In genomic region chr4:18202510-18202909, GRCh38 we compare ENCODE assay signal across 16 cellular contexts.
DNase-seq lines count a peak whose midpoint lies in the region; ATAC-seq lines count a peak whose summit lies in the region.
"Had no signal": no experiment of that assay in that cellular context is flagged by ENCODE, and none has a peak within 500 bp of the region (broad histone marks: within the 10 kb centered on the region; RNA-seq: fewer than 3 reads in every experiment).

No MANE protein-coding gene starts in this region.

- DNase-seq in D341Med (ENCODE audit: low spot score) (peak; percentile 63), G401 (ENCODE audit: low spot score) (peak; percentile 21), NCI-H2171 treated with DMSO at 0.1 percent for 48 hours (lab: John Stamatoyannopoulos, UW) (peak; percentile 89), NCI-H69 (lab: John Stamatoyannopoulos, UW) (peak; percentile 29), iPS-NIHi11 (ENCODE audit: low spot score) (no peak), medulla oblongata (ENCODE audit: extremely low spot score) (no peak)
- DNase-seq: 8988T; AML-193; Caco-2; CD8-positive, alpha-beta memory T cell; DMS153; DMS79 treated with DMSO at 0.1 percent for 48 hours; EL; GDM1 had no signal

- in situ Hi-C loops in G401 (cut with HindIII; ENCODE audit: low sequenced_read_pairs), result no loop called here

- ATAC-seq in GM18873 (IDR thresholded peaks at IDR 0.05; ENCODE audit: low FRiP score, unreplicated experiment) (no peak), esophagus mucosa (no peak)

Comparison
In these comparisons a context has a peak if more than half of its experiments do, and no peak if none do; other contexts are left out.
1. DNase-seq: peak in D341Med (single experiment), G401 (single experiment), NCI-H2171 treated with DMSO at 0.1 percent for 48 hours (single experiment) and NCI-H69 (single experiment); none in iPS-NIHi11 (single experiment) and medulla oblongata (single experiment).